In the genomic region with DNA sequence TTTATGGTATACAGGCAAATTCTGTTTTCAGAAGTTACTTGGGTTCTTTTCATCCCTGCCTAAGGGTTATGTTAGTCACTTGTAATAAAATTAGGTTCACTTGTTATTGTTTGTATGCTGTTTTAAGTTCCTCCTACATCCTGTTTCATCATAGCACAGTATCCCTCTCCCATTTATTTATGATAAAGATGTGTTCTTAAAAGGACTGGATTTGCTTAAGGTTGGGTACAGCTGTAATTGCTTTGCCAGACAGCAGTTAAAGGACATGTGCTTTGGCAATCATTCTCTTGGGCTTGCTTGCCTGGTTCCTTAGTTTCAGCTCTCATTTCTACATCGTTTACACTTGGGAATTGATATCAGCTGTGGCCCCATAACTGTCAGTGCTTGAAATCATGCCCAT, we compare ENCODE assay signal across 10 cellular contexts. TPM values are rescaled to one million over a fixed set of nuclear protein-coding genes. Genes with fewer than 3 reads are reported as not detected.
A peak's percentile ranks its signal among the peaks of the same experiment; 100 is the strongest.
DNase-seq lines count a peak whose midpoint lies in the region; ATAC-seq, FAIRE-seq and TF ChIP-seq lines count a peak whose summit lies in the region.
"Had no signal": no experiment of that assay in that cellular context is flagged by ENCODE, and none has a peak within 500 bp of the region (broad histone marks: within the 10 kb centered on the region; RNA-seq: fewer than 3 reads in every experiment).

No MANE protein-coding gene starts in this region.

- H3K9me3 Mint-ChIP-seq in astrocyte (ENCODE audit: unreplicated experiment) (no peaks in the 10 kb centered on the region), natural killer cell (no peaks in the 10 kb centered on the region)
- H3K9me3 Mint-ChIP-seq: activated T-helper 2 cell treated with anti-CD3 and anti-CD28 coated beads, Interferon-gamma antibody, Interleukin-2, Interleukin-4, amounts not matched to agents 10 μg/mL and 5 μg/mL and 100 μg/mL, durations not matched to agents 14 hours and 24 hours and 36 hours had no signal

- intact Hi-C loops in natural killer cell (cut with micrococcal nuclease): no loop called here

- no peaks in the 10 kb centered on the region for H3K36me3 ChIP-seq in astrocyte (ENCODE audit: insufficient read depth, low read length)

- FAIRE-seq in astrocyte (lab: Jason Lieb, UNC): no peak

- no peaks in the 10 kb centered on the region for H3K9me3 ChIP-seq in astrocyte (ENCODE audit: insufficient read depth, low read depth, low read length)

- no peak for TF ChIP-seq CTCF in HFF-Myc (IDR thresholded peaks at IDR 0.05; ENCODE audit: low read depth, low read length, missing control alignments)
- no peak for TF ChIP-seq CTCF in astrocyte (IDR thresholded peaks at IDR 0.05; ENCODE audit: insufficient read depth, low read depth, low read length)
- TF ChIP-seq CTCF in natural killer cell (IDR thresholded peaks at IDR 0.05): no peak

- no peaks in the 10 kb centered on the region for H3K36me3 Mint-ChIP-seq in astrocyte (ENCODE audit: low read depth, unreplicated experiment)
- no peaks in the 10 kb centered on the region for H3K36me3 Mint-ChIP-seq in natural killer cell

- H4K20me1 ChIP-seq in astrocyte (ENCODE audit: insufficient read depth, low read length): peaks cover 73% of the 10 kb centered on the region

- DNase-seq in EL: peak; percentile 47
- peak; percentile 56 for DNase-seq in HFF-Myc (ENCODE audit: extremely low read depth, low read depth)
- no peak for DNase-seq in astrocyte (ENCODE audit: low read depth)
- no peak for DNase-seq in natural killer cell
- no peak for DNase-seq in stimulated activated CD4-positive, alpha-beta T cell treated with anti-CD3 and anti-CD28 coated beads, Interleukin-2, amount 100 ng/mL, for 24 hours
- no peak for DNase-seq in NCI-H524 (lab: John Stamatoyannopoulos, UW)
- DNase-seq in NCI-H446 treated with DMSO at 0.1 percent for 48 hours (lab: John Stamatoyannopoulos, UW): no peak
- no peak for DNase-seq in T1000 (lab: John Stamatoyannopoulos, UW)
- DNase-seq: occipital lobe had no signal

- H3K4me3 ChIP-seq in HFF-Myc (replicated peaks; ENCODE audit: low read depth, low read length) (no peak overlapping the region), astrocyte (ENCODE audit: insufficient read depth, low read depth, low read length) (no peak overlapping the region)

- H3K27ac Mint-ChIP-seq in astrocyte (ENCODE audit: unreplicated experiment) (no peak overlapping the region), natural killer cell (peak overlapping the region; percentile 14 to 72)
- H3K27ac Mint-ChIP-seq: activated T-helper 2 cell treated with anti-CD3 and anti-CD28 coated beads, Interferon-gamma antibody, Interleukin-2, Interleukin-4, amounts not matched to agents 10 μg/mL and 5 μg/mL and 100 μg/mL, durations not matched to agents 14 hours and 24 hours and 36 hours had no signal

- no peak overlapping the region for H2AFZ ChIP-seq in astrocyte (ENCODE audit: low read depth, low read length)

- no peak for ATAC-seq in natural killer cell

- no peak overlapping the region for H3K4me3 Mint-ChIP-seq in astrocyte (ENCODE audit: unreplicated experiment)
- H3K4me3 Mint-ChIP-seq in natural killer cell: no peak overlapping the region

- peak overlapping the region; percentile 38 for H3K27ac ChIP-seq in astrocyte (ENCODE audit: low read depth, low read length)

- no peak overlapping the region for H3K9ac ChIP-seq in astrocyte (ENCODE audit: low read length)

- H3K27me3 Mint-ChIP-seq in astrocyte (ENCODE audit: low read depth, unreplicated experiment) (no peaks in the 10 kb centered on the region), natural killer cell (ENCODE audit: low read depth in 2 of 2) (no peaks in the 10 kb centered on the region)

- peaks cover 27% of the 10 kb centered on the region for H3K4me1 ChIP-seq in astrocyte (ENCODE audit: insufficient read depth, low read length)

- H3K4me2 ChIP-seq in astrocyte (ENCODE audit: low read length): peak overlapping the region; percentile 59

- H3K27me3 ChIP-seq in astrocyte (ENCODE audit: insufficient read depth, low read length): no peaks in the 10 kb centered on the region

- H3K4me1 Mint-ChIP-seq in astrocyte (ENCODE audit: low read depth, unreplicated experiment): peaks cover 40% of the 10 kb centered on the region
- peaks cover 64 to 67% of the 10 kb centered on the region in 2 donors for H3K4me1 Mint-ChIP-seq in natural killer cell

- H3K79me2 ChIP-seq in astrocyte (ENCODE audit: insufficient read depth, low read length): peaks cover 95% of the 10 kb centered on the region

RNA-seq across cellular contexts. Expression of a gene that starts 11.7 kb away (rescaled TPM):
- 132 TPM in 2 replicates for total RNA-seq in astrocyte
- 10 to 100 TPM; 58.8 to 72.9 (median 60.6) TPM for total RNA-seq in natural killer cell

Comparison
In these comparisons a context has a peak if more than half of its experiments do, and no peak if none do; other contexts are left out.
1. DNase-seq: peak in EL (single experiment) and HFF-Myc (single experiment); none in astrocyte (single experiment), natural killer cell (single experiment), stimulated activated CD4-positive, alpha-beta T cell treated with anti-CD3 and anti-CD28 coated beads, Interleukin-2, amount 100 ng/mL, for 24 hours (0 of 2), NCI-H524 (0 of 2), NCI-H446 treated with DMSO at 0.1 percent for 48 hours (single experiment) and T1000 (single experiment).